ENCODE assay signal across 8 cellular contexts in genomic region chr14:55446127-55446736, GRCh38. TPM values are rescaled to one million over a fixed set of nuclear protein-coding genes. Genes with fewer than 3 reads are reported as not detected.
A peak's percentile ranks its signal among the peaks of the same experiment; 100 is the strongest.
DNase-seq lines count a peak whose midpoint lies in the region; ATAC-seq, FAIRE-seq and TF ChIP-seq lines count a peak whose summit lies in the region.

No MANE protein-coding gene starts in this region.

- H3K9me3 Mint-ChIP-seq in activated T-helper 1 cell treated with anti-CD3 and anti-CD28 coated beads, Interleukin-12 subunit alpha, Interleukin-12 subunit beta, Interleukin-2, Interleukin-4 antibody, amounts not matched to agents 30 ng/mL and 10 ng/mL and 1 ng/mL, durations not matched to agents 14 hours and 24 hours and 36 hours = no peaks in the 10 kb centered on the region

- H3K4me1 Mint-ChIP-seq in activated T-helper 1 cell treated with anti-CD3 and anti-CD28 coated beads, Interleukin-12 subunit alpha, Interleukin-12 subunit beta, Interleukin-2, Interleukin-4 antibody, amounts not matched to agents 30 ng/mL and 10 ng/mL and 1 ng/mL, durations not matched to agents 14 hours and 24 hours and 36 hours (ENCODE audit: low read depth) = peaks cover 18% of the 10 kb centered on the region

- H3K27ac ChIP-seq in PC-9 = peak overlapping the region; percentile 86
- no peak overlapping the region for H3K27ac ChIP-seq in trophoblast cell (ENCODE audit: low read depth, low read length)

- H3K4me2 ChIP-seq in PC-9 (peak overlapping the region; percentile 57; the same call in 1 of the 2 replicates), trophoblast cell (ENCODE audit: low read length) (no peak overlapping the region)

- peak; percentile 88 for TF ChIP-seq CTCF in PC-9 (conservative IDR thresholded peaks at IDR 0.05)

- H2BK120ac ChIP-seq in trophoblast cell (ENCODE audit: insufficient read depth, low read length, poor library complexity) = no peak overlapping the region

- H3F3A ChIP-seq in PC-9 (ENCODE audit: insufficient read depth, low read depth) = peaks cover 20% of the 10 kb centered on the region

- H3K27me3 Mint-ChIP-seq in activated T-helper 1 cell treated with anti-CD3 and anti-CD28 coated beads, Interleukin-12 subunit alpha, Interleukin-12 subunit beta, Interleukin-2, Interleukin-4 antibody, amounts not matched to agents 30 ng/mL and 10 ng/mL and 1 ng/mL, durations not matched to agents 14 hours and 24 hours and 36 hours (ENCODE audit: insufficient read depth) = no peaks in the 10 kb centered on the region

- no peak overlapping the region; the same call in 1 of the 2 replicates for H2AFZ ChIP-seq in PC-9
- no peak overlapping the region for H2AFZ ChIP-seq in trophoblast cell (ENCODE audit: insufficient read depth, low read length, poor library complexity)

- H4K8ac ChIP-seq in trophoblast cell (ENCODE audit: low read depth, low read length) = no peak overlapping the region

- no peaks in the 10 kb centered on the region for H3K36me3 ChIP-seq in PC-9 (ENCODE audit: low read depth)
- H3K36me3 ChIP-seq in trophoblast cell (ENCODE audit: control insufficient read depth in 1 of 2, insufficient read depth in 2 of 2, low read length in 2 of 2) = no peaks in the 10 kb centered on the region

- POLR2A ChIA-PET in PC-9 (lab: Charles Lee; ENCODE audit: unreplicated experiment) = interaction anchor here (0.7 kb wide), 1 partner anchor 180 kb away, joined by 4 read pairs; no protein-coding TSS in a partner anchor

- no peak overlapping the region for H3K4ac ChIP-seq in trophoblast cell (ENCODE audit: low read depth, low read length)

- H2BK5ac ChIP-seq in trophoblast cell (ENCODE audit: low read depth, low read length, poor library complexity) = no peak overlapping the region

- H3K9me3 ChIP-seq in PC-9 (ENCODE audit: insufficient read depth, low read depth) (no peaks in the 10 kb centered on the region), trophoblast cell (ENCODE audit: insufficient read depth, low read depth, low read length) (no peaks in the 10 kb centered on the region)

- no peaks in the 10 kb centered on the region for H3K36me3 Mint-ChIP-seq in activated T-helper 1 cell treated with anti-CD3 and anti-CD28 coated beads, Interleukin-12 subunit alpha, Interleukin-12 subunit beta, Interleukin-2, Interleukin-4 antibody, amounts not matched to agents 30 ng/mL and 10 ng/mL and 1 ng/mL, durations not matched to agents 14 hours and 24 hours and 36 hours (ENCODE audit: low read depth)

- no peak overlapping the region for H4K12ac ChIP-seq in trophoblast cell (ENCODE audit: low read depth, low read length)

- H2AK5ac ChIP-seq in trophoblast cell (ENCODE audit: low read length) = no peak overlapping the region

- CTCF ChIA-PET in PC-9 (lab: Charles Lee) = interaction anchor here (0.6 to 1.9 kb wide), 8 partner anchors 17 to 974 kb away, joined by 3 to 14 read pairs (median 4); no protein-coding TSS in a partner anchor

- DNase-seq in G401 (ENCODE audit: low spot score) (peak; percentile 58), LHCN-M2 (ENCODE audit: low read depth) (peak; percentile 88), PC-9 (peak in 1 of 2 experiments; percentile 49), frontal cortex (ENCODE audit: low spot score in 2 of 2) (peak; percentile 41), trophoblast cell (peak; percentile 20 to 82), 8988T (no peak)
- DNase-seq in activated T-helper 1 cell treated with anti-CD3 and anti-CD28 coated beads, Interleukin-12 subunit alpha, Interleukin-12 subunit beta, Interleukin-2, Interleukin-4 antibody, amounts not matched to agents 30 ng/mL and 10 ng/mL and 1 ng/mL, durations not matched to agents 14 hours and 24 hours and 36 hours (ENCODE audit: low spot score) = peak; percentile 28

- no peak for ATAC-seq in GM21619 (IDR thresholded peaks at IDR 0.05; ENCODE audit: unreplicated experiment)

- H3K27ac Mint-ChIP-seq in activated T-helper 1 cell treated with anti-CD3 and anti-CD28 coated beads, Interleukin-12 subunit alpha, Interleukin-12 subunit beta, Interleukin-2, Interleukin-4 antibody, amounts not matched to agents 30 ng/mL and 10 ng/mL and 1 ng/mL, durations not matched to agents 14 hours and 24 hours and 36 hours = no peak overlapping the region

- H3K27me3 ChIP-seq in PC-9 (ENCODE audit: insufficient read depth, low read depth) (no peaks in the 10 kb centered on the region), trophoblast cell (ENCODE audit: insufficient read depth, low read length) (no peaks in the 10 kb centered on the region)

- H3K9me2 ChIP-seq in PC-9 (ENCODE audit: insufficient read depth) = no peaks in the 10 kb centered on the region

- no peak overlapping the region for H3K23ac ChIP-seq in trophoblast cell (ENCODE audit: low read length)

- H3K18ac ChIP-seq in trophoblast cell (ENCODE audit: low read length) = no peak overlapping the region

- H3K79me1 ChIP-seq in trophoblast cell (ENCODE audit: low read length) = no peaks in the 10 kb centered on the region

- no TSS peak for BruUV-seq in PC-9 (replicated peaks; lab: Mats Ljungman, UMichigan)

- H3K4me3 ChIP-seq in PC-9 (no peak overlapping the region), trophoblast cell (ENCODE audit: low read depth, low read length) (no peak overlapping the region)

- no peaks in the 10 kb centered on the region for H4K20me1 ChIP-seq in PC-9 (ENCODE audit: insufficient read depth)

- H4K91ac ChIP-seq in trophoblast cell (ENCODE audit: low read depth, low read length) = no peak overlapping the region

- H3K79me2 ChIP-seq in PC-9 (ENCODE audit: low read depth) = no peaks in the 10 kb centered on the region
- H3K79me2 ChIP-seq in trophoblast cell (ENCODE audit: control insufficient read depth, insufficient read depth, low read length, poor library complexity) = no peaks in the 10 kb centered on the region

- no peak overlapping the region for H3K4me3 Mint-ChIP-seq in activated T-helper 1 cell treated with anti-CD3 and anti-CD28 coated beads, Interleukin-12 subunit alpha, Interleukin-12 subunit beta, Interleukin-2, Interleukin-4 antibody, amounts not matched to agents 30 ng/mL and 10 ng/mL and 1 ng/mL, durations not matched to agents 14 hours and 24 hours and 36 hours

- WGBS in trophoblast cell (ENCODE audit: extremely low coverage, insufficient coverage, insufficient read length) = no CpG with 5 or more reads among the region's 5 CpGs

- H3K4me1 ChIP-seq in PC-9 (replicated peaks; ENCODE audit: insufficient read depth) (peaks cover 49% of the 10 kb centered on the region), trophoblast cell (ENCODE audit: control insufficient read depth in 1 of 2, insufficient read depth in 2 of 2, low read length in 2 of 2) (no peaks in the 10 kb centered on the region)

- no peak overlapping the region for H2BK12ac ChIP-seq in trophoblast cell (ENCODE audit: low read length)

- FAIRE-seq in frontal cortex (lab: Jason Lieb, UNC) = no peak

- intact Hi-C loops in PC-9 (cut with micrococcal nuclease; ENCODE audit: unreplicated experiment) = loop anchor here (1.0 to 10.0 kb wide), 3 partner anchors 134 to 219 kb away; partner anchors contain the start of gene KTN1
- intact Hi-C loops in activated T-helper 1 cell treated with anti-CD3 and anti-CD28 coated beads, Interleukin-12 subunit alpha, Interleukin-12 subunit beta, Interleukin-2, Interleukin-4 antibody, amounts not matched to agents 30 ng/mL and 10 ng/mL and 1 ng/mL, durations not matched to agents 14 hours and 24 hours and 36 hours (cut with micrococcal nuclease) = loop anchor here (1.0 to 10.0 kb wide), 4 partner anchors 135 to 1869 kb away; partner anchors contain the start of gene KTN1

- in situ Hi-C loops in G401 (cut with HindIII; ENCODE audit: low sequenced_read_pairs) = no loop called here

- H3K9ac ChIP-seq in trophoblast cell (ENCODE audit: low read length) = no peak overlapping the region

- H3K14ac ChIP-seq in trophoblast cell (ENCODE audit: low read length) = no peak overlapping the region

RNA-seq across cellular contexts. Expression of gene TBPL2, which starts 5.8 kb away (rescaled TPM):
- total RNA-seq in G401 (2014; rRNA removed; shearing (Covaris generic)) = not detected in 2 replicates
- not detected in 2 replicates for total RNA-seq in LHCN-M2 (2014; rRNA removed)
- polyA plus RNA-seq in LHCN-M2 (2012) = not detected
- not detected in 2 replicates for total RNA-seq in PC-9 (2021)
- total RNA-seq in activated T-helper 1 cell treated with anti-CD3 and anti-CD28 coated beads, Interleukin-12 subunit alpha, Interleukin-12 subunit beta, Interleukin-2, Interleukin-4 antibody, amounts not matched to agents 30 ng/mL and 10 ng/mL and 1 ng/mL, durations not matched to agents 14 hours and 24 hours and 36 hours = not detected in 2 replicates
- not detected for total RNA-seq in frontal cortex
- polyA plus RNA-seq in trophoblast cell (2013) = not detected in 2 replicates

RNA-seq across cellular contexts. Expression of gene ATG14, which starts 34.6 kb away (rescaled TPM):
- 8.7 and 9.1 TPM in 2 replicates for total RNA-seq in G401 (2014; rRNA removed; shearing (Covaris generic))
- total RNA-seq in LHCN-M2 (2014; rRNA removed) (9.0 and 9.5 TPM in 2 replicates), PC-9 (2021) (13.6 and 14.6 TPM in 2 replicates), frontal cortex (20.4 TPM)
- polyA plus RNA-seq in LHCN-M2 (2012) = 3.8 TPM
- total RNA-seq in activated T-helper 1 cell treated with anti-CD3 and anti-CD28 coated beads, Interleukin-12 subunit alpha, Interleukin-12 subunit beta, Interleukin-2, Interleukin-4 antibody, amounts not matched to agents 30 ng/mL and 10 ng/mL and 1 ng/mL, durations not matched to agents 14 hours and 24 hours and 36 hours = 4.8 and 6.2 TPM in 2 replicates
- 7.1 and 7.2 TPM in 2 replicates for polyA plus RNA-seq in trophoblast cell (2013)
